ENCODE assay signal across 2 cellular contexts in genomic region chr1:28909198-28909597, GRCh38.
TF ChIP-seq lines count a peak whose summit lies in the region.

No MANE protein-coding gene starts in this region.

TF ChIP-seq in HEK293, 187 proteins besides CTCF, POLR2A, EP300 and RAD21:
- no peak for TF ChIP-seq ZNF692 (tag by site-specific recombination; IDR thresholded peaks at IDR 0.05)
- peak; percentile 60; the same call in 1 of the 2 replicates for TF ChIP-seq ZNF121 (tag by site-specific recombination; IDR thresholded peaks at IDR 0.05)

TF ChIP-seq in K562, 482 proteins besides CTCF, POLR2A, EP300 and RAD21:
- no peak for TF ChIP-seq CCNT2 (IDR thresholded peaks at IDR 0.05; ENCODE audit: borderline replicate concordance, extremely low read depth, insufficient read length, low read depth, low read length)
- TF ChIP-seq ZNF121 (CRISPR knock-in tag; conservative IDR thresholded peaks at IDR 0.05) = peak; percentile 59
- TF ChIP-seq MAFG (tag; conservative IDR thresholded peaks at IDR 0.05) = no peak
- TF ChIP-seq LCOR (CRISPR knock-in tag; IDR thresholded peaks at IDR 0.05) = no peak
